Comparison of ENCODE assay signal across 28 cellular contexts in the genomic region with DNA sequence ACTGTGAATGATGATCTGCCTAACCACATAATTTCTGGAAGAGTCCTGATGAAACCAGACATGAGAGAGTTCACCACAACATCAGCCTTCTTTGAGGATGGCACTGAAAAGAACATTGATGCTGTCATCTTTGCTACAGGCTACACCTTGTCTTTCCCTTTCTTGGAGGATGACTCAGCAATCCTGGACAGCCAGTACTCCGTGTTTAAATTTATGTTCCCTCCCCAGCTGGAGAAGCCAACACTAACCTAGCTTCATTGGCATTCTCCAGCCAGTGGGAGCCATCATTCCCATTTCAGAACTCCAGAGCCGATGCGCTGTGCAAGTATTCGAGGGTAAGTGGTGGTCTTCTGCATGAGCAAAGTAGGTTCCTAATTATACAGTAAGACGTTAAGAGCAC.
A peak's percentile ranks its signal among the peaks of the same experiment; 100 is the strongest.
DNase-seq lines count a peak whose midpoint lies in the region; ATAC-seq, FAIRE-seq and TF ChIP-seq lines count a peak whose summit lies in the region.
"Had no signal": no experiment of that assay in that cellular context is flagged by ENCODE, and none has a peak within 500 bp of the region (broad histone marks: within the 10 kb centered on the region; RNA-seq: fewer than 3 reads in every experiment).

No MANE protein-coding gene starts in this region.

- H2BK120ac ChIP-seq in IMR-90 (ENCODE audit: low read depth, low read length): no peak overlapping the region

- in situ Hi-C loops in IMR-90 (cut with MboI; ENCODE audit: low sequenced_read_pairs): no loop called here

- dilution Hi-C loops in IMR-90 (cut with HindIII; ENCODE audit: low sequenced_read_pairs, unreplicated experiment): no loop called here

- TF ChIP-seq POLR2A in IMR-90 (IDR thresholded peaks at IDR 0.05; ENCODE audit: low read depth, low read length): no peak

- no peak overlapping the region for H2BK5ac ChIP-seq in IMR-90 (ENCODE audit: low read depth, low read length, poor library complexity, severe bottlenecking)

- H3K56ac ChIP-seq in IMR-90 (ENCODE audit: extremely low read depth, insufficient read depth, low read length): no peak overlapping the region

- H3K36me3 ChIP-seq in IMR-90 (ENCODE audit: control insufficient read depth, insufficient read depth, low read length) (no peaks in the 10 kb centered on the region), bronchial epithelial cell (ENCODE audit: control insufficient read depth, insufficient read depth, low read length) (no peaks in the 10 kb centered on the region)
- H3K36me3 ChIP-seq: BE2C, SJSA1 had no signal

- no peaks in the 10 kb centered on the region for H4K20me1 ChIP-seq in IMR-90 (ENCODE audit: insufficient read depth, low read length)

- H3K4me1 ChIP-seq in IMR-90 (ENCODE audit: control insufficient read depth, insufficient read depth, low read length): no peaks in the 10 kb centered on the region
- H3K4me1 ChIP-seq: BE2C, SJSA1 had no signal

- POLR2A ChIA-PET in IMR-90 (lab: Charles Lee; ENCODE audit: unreplicated experiment): no interaction called here

- no peak for FAIRE-seq in bronchial epithelial cell (lab: Jason Lieb, UNC)
- no peak for FAIRE-seq in urothelium cell line (lab: Jason Lieb, UNC)
- no peak for FAIRE-seq in RCC 7860 (lab: Jason Lieb, UNC)
- FAIRE-seq: G401.6, GM12878 had no signal

- no peak overlapping the region for H4K91ac ChIP-seq in IMR-90 (ENCODE audit: insufficient read depth, low read depth, low read length)

- no peaks in the 10 kb centered on the region for H3K79me1 ChIP-seq in IMR-90 (ENCODE audit: low read depth in 1 of 2, low read length in 2 of 2)

- no peak overlapping the region for H2AFZ ChIP-seq in IMR-90 (replicated peaks; ENCODE audit: low read length, poor library complexity)
- H2AFZ ChIP-seq: PC-9 had no signal

- no peak overlapping the region for H3K14ac ChIP-seq in IMR-90 (replicated peaks; ENCODE audit: low read depth, low read length)

- no peak overlapping the region for H2AK5ac ChIP-seq in IMR-90 (ENCODE audit: low read depth, low read length)

- H4K5ac ChIP-seq in IMR-90 (ENCODE audit: low read depth, low read length): no peak overlapping the region

- ATAC-seq in IMR-90 (ENCODE audit: low read depth): no peak
- no peak for ATAC-seq in left lobe of liver
- no peak for ATAC-seq in HG03025 (IDR thresholded peaks at IDR 0.05; ENCODE audit: low FRiP score, unreplicated experiment)
- ATAC-seq: GM12878 had no signal

- no peak overlapping the region for H2BK15ac ChIP-seq in IMR-90 (ENCODE audit: low read depth, low read length)

- H3K4me3 ChIP-seq in IMR-90 (ENCODE audit: insufficient read depth, low read depth, low read length): no peak overlapping the region
- no peak overlapping the region for H3K4me3 ChIP-seq in bronchial epithelial cell (ENCODE audit: low read depth, low read length)
- H3K4me3 ChIP-seq: GM12878, PC-9, SJSA1 had no signal

- H3K27ac ChIP-seq in IMR-90 (ENCODE audit: insufficient read depth, low read length): no peak overlapping the region
- H3K27ac ChIP-seq: 22Rv1, PC-9, SJSA1 had no signal

- no peak overlapping the region for H2BK20ac ChIP-seq in IMR-90 (ENCODE audit: low read depth, low read length)

- H3K18ac ChIP-seq in IMR-90 (ENCODE audit: low read depth, low read length): no peak overlapping the region

- BruUV-seq in IMR-90 (replicated peaks; lab: Mats Ljungman, UMichigan): no TSS peak

- CTCF ChIA-PET in IMR-90 (lab: Yijun Ruan, JAX): no interaction called here

- no peak overlapping the region for H3K4ac ChIP-seq in IMR-90 (ENCODE audit: low read depth, low read length)

- no CpG with 5 or more reads among the region's 5 CpGs for WGBS in IMR-90 (ENCODE audit: extremely low coverage in 2 of 2, insufficient read length in 1 of 2), 2 experiments

- no peak overlapping the region for H2AK9ac ChIP-seq in IMR-90 (replicated peaks; ENCODE audit: low read depth, low read length, poor library complexity)

- H3K9me1 ChIP-seq in IMR-90 (ENCODE audit: insufficient read depth, low read length): no peaks in the 10 kb centered on the region

- H3K4me2 ChIP-seq in IMR-90 (ENCODE audit: low read depth, low read length): no peak overlapping the region
- H3K4me2 ChIP-seq: PC-9 had no signal

- no peak overlapping the region for H3K23ac ChIP-seq in IMR-90 (ENCODE audit: low read depth, low read length)

- intact Hi-C loops in IMR-90 (cut with micrococcal nuclease): no loop called here

- TF ChIP-seq RAD21 in IMR-90 (IDR thresholded peaks at IDR 0.05; ENCODE audit: low read length): no peak

- no peaks in the 10 kb centered on the region for H3K27me3 ChIP-seq in IMR-90 (ENCODE audit: control insufficient read depth, insufficient read depth, low read length)
- no peaks in the 10 kb centered on the region for H3K27me3 ChIP-seq in bronchial epithelial cell (ENCODE audit: control insufficient read depth, insufficient read depth, low read length)
- H3K27me3 ChIP-seq: BE2C, SJSA1 had no signal

- H3K9me3 ChIP-seq in IMR-90 (ENCODE audit: control insufficient read depth, insufficient read depth, low read length): peaks cover 10% of the 10 kb centered on the region; the same call in 1 of the 2 replicates
- H3K9me3 ChIP-seq: BE2C, SJSA1 had no signal

- no peak overlapping the region for H3K9ac ChIP-seq in IMR-90 (ENCODE audit: low read depth, low read length)

- DNase-seq in DMS53 (lab: John Stamatoyannopoulos, UW) (peak; percentile 13), DMS53 treated with DMSO at 0.1 percent for 48 hours (lab: John Stamatoyannopoulos, UW; ENCODE audit: unreplicated experiment) (no peak), IMR-90 (no peak), bronchial epithelial cell (ENCODE audit: low read depth) (peak; percentile 4), urothelium cell line (ENCODE audit: low spot score) (peak; percentile 12), left lobe of liver (ENCODE audit: low spot score) (no peak), RCC 7860 (ENCODE audit: low spot score) (no peak)
- DNase-seq: ACHN; BE2C; CD4-positive, CD25-positive, alpha-beta regulatory T cell; H7; KG1; NCI-H1048; NCI-H1417 treated with DMSO at 0.1 percent for 48 hours; NCI-H1694 treated with DMSO at 0.1 percent for 48 hours; NCI-H2081 treated with DMSO at 0.1 percent for 48 hours; NCI-H2171 treated with DMSO at 0.1 percent for 48 hours; NCI-H345; NCI-H524; NCI-H748 treated with DMSO at 0.1 percent for 48 hours; PC-9; Right ventricle myocardium superior; RPMI8226 had no signal

- TF ChIP-seq CTCF in IMR-90 (conservative IDR thresholded peaks at IDR 0.05; ENCODE audit: low read depth, low read length) (no peak), bronchial epithelial cell (IDR thresholded peaks at IDR 0.05; ENCODE audit: insufficient read depth, low read length, severe bottlenecking) (no peak)

- no peak overlapping the region for H4K8ac ChIP-seq in IMR-90 (ENCODE audit: low read depth in 2 of 2, low read length in 2 of 2)

TF ChIP-seq in IMR-90, 13 proteins besides CTCF, POLR2A, EP300 and RAD21:
- no peak for TF ChIP-seq MAFK (IDR thresholded peaks at IDR 0.05; ENCODE audit: low read depth, low read length)
- TF ChIP-seq NFE2L2 (IDR thresholded peaks at IDR 0.05; ENCODE audit: low read depth, low read length): peak; percentile 86

Comparison
In these comparisons a context has a peak if more than half of its experiments do, and no peak if none do; other contexts are left out.
1. DNase-seq: peak in DMS53 (single experiment), bronchial epithelial cell (single experiment) and urothelium cell line (single experiment); none in DMS53 treated with DMSO at 0.1 percent for 48 hours (single experiment), IMR-90 (single experiment), left lobe of liver (single experiment) and RCC 7860 (single experiment).